10 cellular contexts compared by ENCODE assay signal in the genomic region with DNA sequence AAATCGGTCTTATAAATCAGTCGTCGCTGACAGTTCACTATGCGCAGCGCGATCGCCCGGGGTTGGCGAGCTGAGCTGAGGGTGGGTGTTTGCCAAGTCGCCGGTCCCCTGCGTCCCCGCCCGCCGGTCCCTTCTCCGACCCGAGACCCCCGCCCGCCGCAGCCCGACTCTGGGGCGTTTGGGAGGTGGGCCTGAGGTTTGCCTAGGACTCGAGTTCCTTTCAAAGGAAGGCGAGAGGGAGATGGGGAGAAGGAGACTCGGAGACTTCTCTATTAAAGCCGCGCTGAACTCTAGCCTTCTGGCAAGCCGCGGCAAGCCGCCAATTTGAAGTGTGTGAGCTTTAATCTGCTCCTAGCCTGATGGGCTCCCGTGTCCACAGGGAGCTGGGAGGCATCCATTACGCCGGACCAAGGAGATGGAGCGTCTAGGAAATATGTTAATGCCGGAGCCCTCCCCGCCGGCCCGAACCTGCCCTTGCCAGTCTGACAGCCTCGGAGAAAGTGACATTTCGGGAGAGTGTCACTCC.
DNase-seq lines count a peak whose midpoint lies in the region; ATAC-seq, FAIRE-seq and TF ChIP-seq lines count a peak whose summit lies in the region.
"Had no signal": no experiment of that assay in that cellular context is flagged by ENCODE, and none has a peak within 500 bp of the region (broad histone marks: within the 10 kb centered on the region; RNA-seq: fewer than 3 reads in every experiment).

No MANE protein-coding gene starts in this region.

- H2BK5ac ChIP-seq in trophoblast cell (ENCODE audit: low read depth, low read length, poor library complexity) = no peak overlapping the region

- H3K9ac ChIP-seq in GM23248 = no peak overlapping the region
- H3K9ac ChIP-seq in trophoblast cell (ENCODE audit: low read length) = peak overlapping the region; percentile 19

- H3F3A ChIP-seq in GM23248 (ENCODE audit: insufficient read depth) = peaks cover 10% of the 10 kb centered on the region

- peaks cover 21% of the 10 kb centered on the region for H3K4me1 ChIP-seq in GM23248 (ENCODE audit: insufficient read depth)
- no peaks in the 10 kb centered on the region for H3K4me1 ChIP-seq in ascending aorta
- peaks cover 4% of the 10 kb centered on the region for H3K4me1 ChIP-seq in hepatocyte (ENCODE audit: insufficient read depth)
- no peaks in the 10 kb centered on the region for H3K4me1 ChIP-seq in trophoblast cell (ENCODE audit: control insufficient read depth in 1 of 2, insufficient read depth in 2 of 2, low read length in 2 of 2)
- no peaks in the 10 kb centered on the region for H3K4me1 ChIP-seq in small intestine (ENCODE audit: control insufficient read depth in 2 of 2, insufficient read depth in 1 of 2, low read depth in 1 of 2, low read length in 1 of 2)

- 2% methylated on average over 24 to 40 of the region's 40 CpGs for WGBS in GM23248 (ENCODE audit: low coverage in 1 of 2, low lambda C conversion rate in 2 of 2, missing lambda C conversion rate in 2 of 2), 2 experiments
- 1% methylated on average over 39 of the region's 40 CpGs for WGBS in hepatocyte (ENCODE audit: low lambda C conversion rate, missing lambda C conversion rate)
- no CpG with 5 or more reads among the region's 40 CpGs for WGBS in trophoblast cell (ENCODE audit: extremely low coverage, insufficient coverage, insufficient read length)
- WGBS in small intestine, 3 donors = 5 to 7% (median 5%) methylated on average over 40 of the region's 40 CpGs

- no peak overlapping the region for H3K23ac ChIP-seq in trophoblast cell (ENCODE audit: low read length)

- TF ChIP-seq CTCF in ascending aorta (IDR thresholded peaks at IDR 0.05) (no peak), hepatocyte (IDR thresholded peaks at IDR 0.05; ENCODE audit: poor library complexity) (no peak)

- H4K12ac ChIP-seq in trophoblast cell (ENCODE audit: low read depth, low read length) = no peak overlapping the region

- H3K27me3 ChIP-seq in GM23248 (replicated peaks; ENCODE audit: insufficient read depth) (peaks cover 72% of the 10 kb centered on the region), ascending aorta (no peaks in the 10 kb centered on the region), hepatocyte (peaks cover 33% of the 10 kb centered on the region), trophoblast cell (ENCODE audit: insufficient read depth, low read length) (no peaks in the 10 kb centered on the region), small intestine (ENCODE audit: control insufficient read depth in 2 of 2, insufficient read depth in 2 of 2, low read length in 2 of 2) (no peaks in the 10 kb centered on the region)

- peak overlapping the region; percentile 70 for H3K4me2 ChIP-seq in GM23248 (ENCODE audit: unreplicated experiment)
- H3K4me2 ChIP-seq in hepatocyte = peak overlapping the region; percentile 90
- peak overlapping the region; percentile 99 for H3K4me2 ChIP-seq in trophoblast cell (ENCODE audit: low read length)

- H3K4me3 ChIP-seq in GM23248 (peak overlapping the region; percentile 57), ascending aorta (peak overlapping the region; percentile 53 to 67), hepatocyte (peak overlapping the region; percentile 50), trophoblast cell (ENCODE audit: low read depth, low read length) (peak overlapping the region; percentile 71), small intestine (ENCODE audit: low read depth in 1 of 2, low read length in 2 of 2) (no peak overlapping the region)

- H3K36me3 ChIP-seq in GM23248 (ENCODE audit: low read depth) = no peaks in the 10 kb centered on the region
- no peaks in the 10 kb centered on the region for H3K36me3 ChIP-seq in ascending aorta
- H3K36me3 ChIP-seq in hepatocyte (replicated peaks; ENCODE audit: insufficient read depth, low read depth) = no peaks in the 10 kb centered on the region
- H3K36me3 ChIP-seq in trophoblast cell (ENCODE audit: control insufficient read depth in 1 of 2, insufficient read depth in 2 of 2, low read length in 2 of 2) = no peaks in the 10 kb centered on the region
- H3K36me3 ChIP-seq in small intestine (ENCODE audit: control insufficient read depth in 2 of 2, insufficient read depth in 2 of 2, low read length in 2 of 2) = no peaks in the 10 kb centered on the region

- H3K9me2 ChIP-seq in GM23248 (ENCODE audit: insufficient read depth) (no peaks in the 10 kb centered on the region), hepatocyte (replicated peaks; ENCODE audit: insufficient read depth) (no peaks in the 10 kb centered on the region)

- intact Hi-C loops in ascending aorta (cut with DNase I) = no loop called here

- no peak overlapping the region for H3K18ac ChIP-seq in trophoblast cell (ENCODE audit: low read length)

- no peak overlapping the region for H2BK12ac ChIP-seq in trophoblast cell (ENCODE audit: low read length)

- H3K14ac ChIP-seq in trophoblast cell (ENCODE audit: low read length) = no peak overlapping the region

- no peak overlapping the region for H3K4ac ChIP-seq in trophoblast cell (ENCODE audit: low read depth, low read length)

- H2AK5ac ChIP-seq in trophoblast cell (ENCODE audit: low read length) = no peak overlapping the region

- ATAC-seq in GM18858 (IDR thresholded peaks at IDR 0.05; ENCODE audit: unreplicated experiment) = no peak

- H3K27ac ChIP-seq in GM23248 (no peak overlapping the region), ascending aorta (no peak overlapping the region), hepatocyte (no peak overlapping the region), trophoblast cell (ENCODE audit: low read depth, low read length) (no peak overlapping the region), small intestine (ENCODE audit: low read depth in 1 of 2, low read length in 1 of 2) (no peak overlapping the region)

- no peak overlapping the region for H2BK120ac ChIP-seq in trophoblast cell (ENCODE audit: insufficient read depth, low read length, poor library complexity)

- H3K79me2 ChIP-seq in GM23248 (ENCODE audit: insufficient read depth) (no peaks in the 10 kb centered on the region), hepatocyte (no peaks in the 10 kb centered on the region), trophoblast cell (ENCODE audit: control insufficient read depth, insufficient read depth, low read length, poor library complexity) (no peaks in the 10 kb centered on the region)

- H4K8ac ChIP-seq in trophoblast cell (ENCODE audit: low read depth, low read length) = no peak overlapping the region

- no peak for FAIRE-seq in small intestine (lab: Jason Lieb, UNC)

- H3K79me1 ChIP-seq in trophoblast cell (ENCODE audit: low read length) = no peaks in the 10 kb centered on the region

- peak overlapping the region; percentile 62 for H2AFZ ChIP-seq in GM23248
- peak overlapping the region; percentile 83 for H2AFZ ChIP-seq in hepatocyte
- H2AFZ ChIP-seq in trophoblast cell (ENCODE audit: insufficient read depth, low read length, poor library complexity) = no peak overlapping the region

- no peak overlapping the region for H4K91ac ChIP-seq in trophoblast cell (ENCODE audit: low read depth, low read length)

- no peaks in the 10 kb centered on the region for H3K9me3 ChIP-seq in GM23248 (ENCODE audit: low read depth)
- H3K9me3 ChIP-seq in ascending aorta = no peaks in the 10 kb centered on the region
- no peaks in the 10 kb centered on the region for H3K9me3 ChIP-seq in hepatocyte (ENCODE audit: low read depth)
- H3K9me3 ChIP-seq in trophoblast cell (ENCODE audit: insufficient read depth, low read depth, low read length) = peaks cover 2% of the 10 kb centered on the region
- H3K9me3 ChIP-seq in small intestine (ENCODE audit: control insufficient read depth, low read depth) = no peaks in the 10 kb centered on the region

- DNase-seq in GM23248 = peak; percentile 40
- no peak for DNase-seq in ascending aorta (ENCODE audit: low spot score in 2 of 2)
- DNase-seq in hepatocyte (ENCODE audit: low spot score) = peak; percentile 33
- no peak for DNase-seq in trophoblast cell
- no peak for DNase-seq in stimulated activated CD8-positive, alpha-beta memory T cell treated with anti-CD3 and anti-CD28 coated beads, Interleukin-4, amount 100 ng/mL, for 48 hours
- DNase-seq in small intestine = no peak
- no peak for DNase-seq in HUDEP-2 (lab: John Stamatoyannopoulos, UW; ENCODE audit: unreplicated experiment in 76 of 76)
- DNase-seq: NCI-H526; stimulated activated CD4-positive, alpha-beta T cell treated with anti-CD3 and anti-CD28 coated beads, Interleukin-12 subunit alpha, Interleukin-12 subunit beta, amount 100 ng/mL, for 4 hours had no signal

- no peaks in the 10 kb centered on the region for H4K20me1 ChIP-seq in GM23248 (ENCODE audit: insufficient read depth)
- no peaks in the 10 kb centered on the region for H4K20me1 ChIP-seq in hepatocyte (ENCODE audit: insufficient read depth, poor library complexity, severe bottlenecking)

- in situ Hi-C loops in GM23248 (cut with MboI) = no loop called here

Comparison
In these comparisons a context has a peak if more than half of its experiments do, and no peak if none do; other contexts are left out.
1. DNase-seq: peak in GM23248 (single experiment) and hepatocyte (single experiment); none in ascending aorta (0 of 2), trophoblast cell (0 of 2), stimulated activated CD8-positive, alpha-beta memory T cell treated with anti-CD3 and anti-CD28 coated beads, Interleukin-4, amount 100 ng/mL, for 48 hours (single experiment), small intestine (single experiment) and HUDEP-2 (0 of 76).
2. H3K4me3 ChIP-seq: peak in GM23248 (single experiment), ascending aorta (2 of 2), hepatocyte (single experiment) and trophoblast cell (single experiment); none in small intestine (0 of 2).
3. Peak in every context shown above with its lines, with median percentiles within 50 percentile points of each other: H3K4me2 ChIP-seq.